Comparison of ENCODE assay signal across 17 cellular contexts in the genomic region with DNA sequence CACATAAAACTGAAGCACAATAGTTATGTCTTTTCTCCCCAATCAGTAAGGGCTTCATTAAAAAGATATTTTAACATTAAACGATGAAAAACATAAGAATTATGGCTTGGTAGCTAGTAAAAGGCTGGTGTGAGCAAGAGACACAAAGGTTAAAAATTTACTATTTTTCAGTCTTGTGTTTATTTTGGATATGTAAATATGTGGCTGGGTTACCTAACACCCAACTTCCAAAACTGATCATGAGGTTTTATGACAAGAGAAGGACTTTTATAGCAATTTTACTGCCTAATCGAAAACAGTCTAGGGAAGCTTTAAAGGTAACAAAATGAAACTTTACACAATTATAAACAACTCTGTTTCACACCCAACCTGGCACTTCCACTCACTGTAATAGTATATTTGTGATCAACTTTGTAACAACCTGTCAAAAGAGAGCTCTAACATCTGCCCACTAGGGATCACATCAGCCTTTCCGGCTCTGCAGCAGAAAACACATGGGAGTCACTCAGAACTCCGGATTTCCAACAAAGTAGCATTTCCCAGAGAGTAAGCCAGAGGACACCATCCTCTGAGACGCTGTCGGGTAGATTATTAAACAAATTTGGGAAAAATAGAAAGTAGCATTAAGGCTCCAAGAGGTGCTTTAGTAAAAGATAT.
A peak's percentile ranks its signal among the peaks of the same experiment; 100 is the strongest.
DNase-seq lines count a peak whose midpoint lies in the region; ATAC-seq, FAIRE-seq and TF ChIP-seq lines count a peak whose summit lies in the region.
"Had no signal": no experiment of that assay in that cellular context is flagged by ENCODE, and none has a peak within 500 bp of the region (broad histone marks: within the 10 kb centered on the region; RNA-seq: fewer than 3 reads in every experiment).

No MANE protein-coding gene starts in this region.

- H3K9me3 ChIP-seq in pancreas = no peaks in the 10 kb centered on the region
- no peaks in the 10 kb centered on the region for H3K9me3 ChIP-seq in colonic mucosa
- no peaks in the 10 kb centered on the region for H3K9me3 ChIP-seq in Karpas-422 (ENCODE audit: low read length)
- H3K9me3 ChIP-seq: HAP-1 had no signal

- CTCF ChIA-PET in WTC11 (lab: Charles Lee) = interaction anchor here (2.1 kb wide), 1 partner anchor 35 kb away, joined by 6 read pairs; no protein-coding TSS in a partner anchor
- CTCF ChIA-PET in activated CD4-positive, alpha-beta T cell treated with anti-CD3 and anti-CD28 coated beads, Interleukin-2, amount 10 ng/mL, durations not matched to agents 7 days and 5 days (lab: Charles Lee) = no interaction called here

- peak overlapping the region; percentile 16; the same call in 1 of the 2 replicates for H2AFZ ChIP-seq in GM23338
- no peak overlapping the region for H2AFZ ChIP-seq in Karpas-422 (ENCODE audit: low read length)

- TF ChIP-seq CTCF in GM23338 (conservative IDR thresholded peaks at IDR 0.05; ENCODE audit: low read depth in 2 of 2) (no peak), WTC11 (IDR thresholded peaks at IDR 0.05) (no peak), pancreas (IDR thresholded peaks at IDR 0.05) (no peak), colonic mucosa (IDR thresholded peaks at IDR 0.05) (no peak)

- peaks cover 10% of the 10 kb centered on the region; the same call in 1 of the 3 replicates for H3K36me3 Mint-ChIP-seq in GM23338 (ENCODE audit: low read depth)
- H3K36me3 Mint-ChIP-seq in WTC11 = peaks cover 18% of the 10 kb centered on the region
- no peaks in the 10 kb centered on the region for H3K36me3 Mint-ChIP-seq in activated CD4-positive, alpha-beta T cell treated with anti-CD3 and anti-CD28 coated beads, Interleukin-2, amount 10 ng/mL, durations not matched to agents 7 days and 5 days (ENCODE audit: low read depth)
- H3K36me3 Mint-ChIP-seq: CD8-positive, alpha-beta T cell had no signal

- H3K9ac ChIP-seq in colonic mucosa (ENCODE audit: low read depth in 2 of 2, low read length in 2 of 2) (no peak overlapping the region), Karpas-422 (ENCODE audit: low read length) (no peak overlapping the region)
- H3K9ac ChIP-seq: BLaER1 had no signal

- no peak overlapping the region for H3K27ac Mint-ChIP-seq in GM23338
- peak overlapping the region; percentile 6; the same call in 1 of the 2 replicates for H3K27ac Mint-ChIP-seq in WTC11
- H3K27ac Mint-ChIP-seq in activated CD4-positive, alpha-beta T cell treated with anti-CD3 and anti-CD28 coated beads, Interleukin-2, amount 10 ng/mL, durations not matched to agents 7 days and 5 days = no peak overlapping the region
- H3K27ac Mint-ChIP-seq: CD8-positive, alpha-beta T cell; IgD-negative memory B cell had no signal

- intact Hi-C loops in pancreas (cut with DNase I) (no loop called here), colonic mucosa (cut with DNase I) (no loop called here)

- H3K27me3 Mint-ChIP-seq in GM23338 (ENCODE audit: insufficient read depth, low read depth, poor library complexity) = peaks cover 3% of the 10 kb centered on the region
- peaks cover 2% of the 10 kb centered on the region; the same call in 1 of the 2 replicates for H3K27me3 Mint-ChIP-seq in WTC11 (ENCODE audit: low read depth)
- peaks cover 45% of the 10 kb centered on the region for H3K27me3 Mint-ChIP-seq in activated CD4-positive, alpha-beta T cell treated with anti-CD3 and anti-CD28 coated beads, Interleukin-2, amount 10 ng/mL, durations not matched to agents 7 days and 5 days

- H3K4me1 Mint-ChIP-seq in GM23338 (peaks cover 12% of the 10 kb centered on the region), WTC11 (peaks cover 49% of the 10 kb centered on the region)
- no peaks in the 10 kb centered on the region for H3K4me1 Mint-ChIP-seq in activated CD4-positive, alpha-beta T cell treated with anti-CD3 and anti-CD28 coated beads, Interleukin-2, amount 10 ng/mL, durations not matched to agents 7 days and 5 days

- H3K27ac ChIP-seq in GM23338 (ENCODE audit: low read depth) (no peak overlapping the region), pancreas (peak overlapping the region in 2 of 4 donors; percentile 7 to 35), colonic mucosa (no peak overlapping the region), Karpas-422 (ENCODE audit: low read length) (no peak overlapping the region)
- H3K27ac ChIP-seq: BLaER1, HL-60 had no signal

- H3K27me3 ChIP-seq in GM23338 (ENCODE audit: insufficient read depth) (no peaks in the 10 kb centered on the region), pancreas (no peaks in the 10 kb centered on the region), colonic mucosa (no peaks in the 10 kb centered on the region), Karpas-422 (ENCODE audit: low read length) (no peaks in the 10 kb centered on the region)
- H3K27me3 ChIP-seq: BLaER1 had no signal

- H3K4me3 ChIP-seq in GM23338 (no peak overlapping the region), pancreas (no peak overlapping the region), colonic mucosa (no peak overlapping the region), Karpas-422 (ENCODE audit: low read length) (no peak overlapping the region)
- H3K4me3 ChIP-seq: BLaER1, HAP-1 had no signal

- POLR2A ChIA-PET in WTC11 (lab: Charles Lee) = no interaction called here
- POLR2A ChIA-PET in activated CD4-positive, alpha-beta T cell treated with anti-CD3 and anti-CD28 coated beads, Interleukin-2, amount 10 ng/mL, durations not matched to agents 7 days and 5 days (lab: Charles Lee) = no interaction called here

- H3K9me2 ChIP-seq in GM23338 (ENCODE audit: insufficient read depth) (peaks cover 9% of the 10 kb centered on the region; the same call in 1 of the 2 replicates), Karpas-422 (replicated peaks; ENCODE audit: insufficient read depth, low read length) (no peaks in the 10 kb centered on the region)

- H3F3A ChIP-seq in GM23338 (replicated peaks; ENCODE audit: low read depth) = no peaks in the 10 kb centered on the region

- DNase-seq in GM23338 (ENCODE audit: low spot score) = no peak
- no peak for DNase-seq in WTC11 (ENCODE audit: low spot score)
- no peak for DNase-seq in left lobe of liver (ENCODE audit: low spot score)
- no peak for DNase-seq in pancreas
- DNase-seq in glomerular visceral epithelial cell (ENCODE audit: extremely low spot score) = no peak
- DNase-seq in colonic mucosa = no peak
- no peak for DNase-seq in Karpas-422
- no peak for DNase-seq in activated CD4-positive, alpha-beta T cell treated with anti-CD3 and anti-CD28 coated beads, Interleukin-2, amount 10 ng/mL, durations not matched to agents 7 days and 5 days
- DNase-seq: CD8-positive, alpha-beta T cell; COR-L47; KBM-7 had no signal

- WGBS in pancreas, 2 donors = 35 to 40% methylated on average over 6 of the region's 6 CpGs

- FAIRE-seq in pancreas (lab: Jason Lieb, UNC) = no peak
- FAIRE-seq: GM12891, GM19239 had no signal

- peaks cover 17% of the 10 kb centered on the region for H3K4me1 ChIP-seq in GM23338 (ENCODE audit: insufficient read depth)
- H3K4me1 ChIP-seq in pancreas = peaks cover 0 to 16% (median 11%) of the 10 kb centered on the region in 3 donors
- H3K4me1 ChIP-seq in colonic mucosa = no peaks in the 10 kb centered on the region
- H3K4me1 ChIP-seq in Karpas-422 (ENCODE audit: low read length) = no peaks in the 10 kb centered on the region
- H3K4me1 ChIP-seq: BLaER1 had no signal

- H3K4me2 ChIP-seq in GM23338 (no peak overlapping the region), Karpas-422 (ENCODE audit: low read depth, low read length, poor library complexity, severe bottlenecking) (no peak overlapping the region)
- H3K4me2 ChIP-seq: BLaER1 had no signal

- H3K9me3 Mint-ChIP-seq in GM23338 (0 out of 3 replicates have a peak, but pooled peaks cover 4% of the 10 kb centered on the region), WTC11 (peaks cover 24% of the 10 kb centered on the region)
- H3K9me3 Mint-ChIP-seq in activated CD4-positive, alpha-beta T cell treated with anti-CD3 and anti-CD28 coated beads, Interleukin-2, amount 10 ng/mL, durations not matched to agents 7 days and 5 days = no peaks in the 10 kb centered on the region
- H3K9me3 Mint-ChIP-seq: CD8-positive, alpha-beta T cell had no signal

- H3K36me3 ChIP-seq in GM23338 (ENCODE audit: insufficient read depth) (no peaks in the 10 kb centered on the region), pancreas (no peaks in the 10 kb centered on the region), colonic mucosa (no peaks in the 10 kb centered on the region), Karpas-422 (ENCODE audit: insufficient read depth, low read length) (no peaks in the 10 kb centered on the region)
- H3K36me3 ChIP-seq: BLaER1, HAP-1 had no signal

- H4K20me1 ChIP-seq in GM23338 (replicated peaks; ENCODE audit: insufficient read depth) (no peaks in the 10 kb centered on the region), Karpas-422 (ENCODE audit: insufficient read depth, low read depth, low read length) (no peaks in the 10 kb centered on the region)
- H4K20me1 ChIP-seq: BLaER1 had no signal

- H3K4me3 Mint-ChIP-seq in GM23338 = no peak overlapping the region
- H3K4me3 Mint-ChIP-seq in WTC11 = no peak overlapping the region
- no peak overlapping the region for H3K4me3 Mint-ChIP-seq in activated CD4-positive, alpha-beta T cell treated with anti-CD3 and anti-CD28 coated beads, Interleukin-2, amount 10 ng/mL, durations not matched to agents 7 days and 5 days
- H3K4me3 Mint-ChIP-seq: CD8-positive, alpha-beta T cell; IgD-negative memory B cell had no signal

- no peaks in the 10 kb centered on the region for H3K79me2 ChIP-seq in GM23338 (replicated peaks; ENCODE audit: insufficient read depth)
- H3K79me2 ChIP-seq in Karpas-422 (ENCODE audit: low read length) = no peaks in the 10 kb centered on the region

- ATAC-seq in GM23338 = no peak
- no peak for ATAC-seq in WTC11
- ATAC-seq in left lobe of liver = peak; percentile 88
- peak; percentile 66 to 81 (median 70) for ATAC-seq in pancreas
- ATAC-seq: CD8-positive, alpha-beta T cell had no signal

TF ChIP-seq in WTC11, 78 proteins besides CTCF, POLR2A, EP300 and RAD21 (continues in another document):
- TF ChIP-seq NR3C1 (CRISPR knock-in tag; conservative IDR thresholded peaks at IDR 0.05; ENCODE audit: low read depth) (no peak), ESRRA (CRISPR knock-in tag; IDR thresholded peaks at IDR 0.05; ENCODE audit: borderline replicate concordance) (no peak), ETV6 (CRISPR knock-in tag; IDR thresholded peaks at IDR 0.05) (no peak), ZNF317 (CRISPR knock-in tag; IDR thresholded peaks at IDR 0.05; ENCODE audit: borderline replicate concordance, low read depth) (no peak), SOX15 (CRISPR knock-in tag; IDR thresholded peaks at IDR 0.05) (no peak), NFATC4 (CRISPR knock-in tag; IDR thresholded peaks at IDR 0.05) (no peak), ZNF423 (CRISPR knock-in tag; IDR thresholded peaks at IDR 0.05) (no peak), JAZF1 (CRISPR knock-in tag; IDR thresholded peaks at IDR 0.05) (no peak)

Comparison
In these comparisons a context has a peak if more than half of its experiments do, and no peak if none do; other contexts are left out.
1. ATAC-seq: peak in left lobe of liver (single experiment) and pancreas (4 of 4); none in GM23338 (single experiment) and WTC11 (single experiment).